Comparison of ENCODE assay signal across 10 cellular contexts in genomic region chr22:42977574-42977973, GRCh38. TPM values are rescaled to one million over a fixed set of nuclear protein-coding genes. Genes with fewer than 3 reads are reported as not detected.
DNase-seq lines count a peak whose midpoint lies in the region; ATAC-seq lines count a peak whose summit lies in the region.
"Had no signal": no experiment of that assay in that cellular context is flagged by ENCODE, and none has a peak within 500 bp of the region (broad histone marks: within the 10 kb centered on the region; RNA-seq: fewer than 3 reads in every experiment).

No MANE protein-coding gene starts in this region.

- 96 to 97% methylated on average over 6 of the region's 6 CpGs for WGBS in GM23248 (ENCODE audit: low coverage in 1 of 2, low lambda C conversion rate in 2 of 2, missing lambda C conversion rate in 2 of 2), 2 experiments

- no peaks in the 10 kb centered on the region for H3K27me3 ChIP-seq in GM23248 (replicated peaks; ENCODE audit: insufficient read depth)
- no peaks in the 10 kb centered on the region for H3K27me3 ChIP-seq in skeletal muscle satellite cell (ENCODE audit: control insufficient read depth, insufficient read depth, low read length)

- in situ Hi-C loops in GM23248 (cut with MboI) = no loop called here

- DNase-seq in GM23248 = no peak
- DNase-seq in OCI-M1 (lab: John Stamatoyannopoulos, UW) = peak; percentile 68
- DNase-seq in epithelial cell of prostate (ENCODE audit: low read depth, low spot score) = no peak
- DNase-seq in NCI-H526 treated with DMSO at 0.1 percent for 48 hours (lab: John Stamatoyannopoulos, UW) = no peak
- no peak for DNase-seq in stimulated activated CD4-positive, alpha-beta T cell treated with anti-CD3 and anti-CD28 coated beads, Interleukin-2, amount 100 ng/mL, for 24 hours
- no peak for DNase-seq in NCI-H187 (lab: John Stamatoyannopoulos, UW)
- DNase-seq: activated CD4-positive, CD25-positive, alpha-beta regulatory T cell treated with anti-CD3 and anti-CD28 coated beads, Interleukin-2, amount 50 U/mL, for 72 hours; stimulated activated naive CD4-positive, alpha-beta T cell treated with Interleukin-2 at 50 U/mL for 16 hours had no signal

- H3K4me3 ChIP-seq in GM23248 = peak overlapping the region; percentile 39
- H3K4me3 ChIP-seq in skeletal muscle satellite cell (ENCODE audit: low read length) = no peak overlapping the region

- H3K4me1 ChIP-seq in GM23248 (ENCODE audit: insufficient read depth) (peaks cover 38% of the 10 kb centered on the region), skeletal muscle satellite cell (ENCODE audit: control insufficient read depth, insufficient read depth, low read length) (peaks cover 22% of the 10 kb centered on the region)

- H3F3A ChIP-seq in GM23248 (ENCODE audit: insufficient read depth) = peaks cover 38% of the 10 kb centered on the region

- no peak for ATAC-seq in HG02981 (IDR thresholded peaks at IDR 0.05; ENCODE audit: unreplicated experiment)

- H3K9ac ChIP-seq in GM23248 (peak overlapping the region; percentile 80), skeletal muscle satellite cell (ENCODE audit: low read depth, low read length) (peak overlapping the region; percentile 1)

- H3K4me2 ChIP-seq in GM23248 (ENCODE audit: unreplicated experiment) (peak overlapping the region; percentile 55), skeletal muscle satellite cell (ENCODE audit: low read length) (no peak overlapping the region)

- H3K27ac ChIP-seq in GM23248 (peak overlapping the region; percentile 94), epithelial cell of prostate (peak overlapping the region; percentile 66)

- H2AFZ ChIP-seq in GM23248 = no peak overlapping the region

- H3K79me2 ChIP-seq in GM23248 (ENCODE audit: insufficient read depth) = peaks cover 74% of the 10 kb centered on the region

- H3K36me3 ChIP-seq in GM23248 (ENCODE audit: low read depth) = no peaks in the 10 kb centered on the region
- H3K36me3 ChIP-seq in skeletal muscle satellite cell (ENCODE audit: insufficient read depth, low read length) = no peaks in the 10 kb centered on the region

- H3K9me3 ChIP-seq in GM23248 (ENCODE audit: low read depth) (no peaks in the 10 kb centered on the region), skeletal muscle satellite cell (replicated peaks; ENCODE audit: low read length) (no peaks in the 10 kb centered on the region)

- H4K20me1 ChIP-seq in GM23248 (ENCODE audit: insufficient read depth) = no peaks in the 10 kb centered on the region

- no peaks in the 10 kb centered on the region for H3K9me2 ChIP-seq in GM23248 (ENCODE audit: insufficient read depth)

RNA-seq across cellular contexts. Expression of gene PACSIN2, which starts 37.4 kb away (rescaled TPM):
- 35.5 and 43.7 TPM in 2 replicates for total RNA-seq in GM23248 (2014; rRNA removed; shearing (Covaris generic))
- polyA plus RNA-seq in GM23248 (2016; fragmentation: Nextera tagmentation; extraction: Ambion mirVana) = 36.0 and 36.5 TPM in 2 replicates
- total RNA-seq in skeletal muscle satellite cell (2012; rRNA removed) = 30.9 and 46.3 TPM in 2 replicates
